Comparison of ENCODE assay signal across 8 cellular contexts in the genomic region with DNA sequence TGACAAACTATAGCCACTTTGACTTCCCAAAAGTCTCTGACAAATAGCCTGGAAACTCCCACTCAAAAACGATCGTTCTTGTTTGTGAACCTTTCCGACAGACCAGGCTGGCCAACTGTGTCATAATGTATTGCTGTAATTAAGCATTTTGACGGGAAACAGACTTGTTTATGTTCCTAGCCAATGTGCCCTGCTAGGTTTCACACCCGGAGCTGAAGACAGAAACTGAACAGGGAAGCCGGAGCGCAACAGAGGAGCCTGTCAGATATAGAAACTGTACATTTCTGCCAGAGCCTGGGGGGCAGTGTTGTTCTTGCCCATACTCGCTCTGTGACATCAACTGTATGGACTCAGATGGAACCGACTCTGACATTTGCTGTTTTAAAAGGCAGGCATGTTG. TPM values are rescaled to one million over a fixed set of nuclear protein-coding genes. Genes with fewer than 3 reads are reported as not detected.
DNase-seq lines count a peak whose midpoint lies in the region; ATAC-seq and TF ChIP-seq lines count a peak whose summit lies in the region.

No MANE protein-coding gene starts in this region.

- H3K27me3 Mint-ChIP-seq in HFFc6 (ENCODE audit: insufficient read depth): peaks cover 7% of the 10 kb centered on the region

- H3K27ac ChIP-seq in PC-9 (no peak overlapping the region), esophagus muscularis mucosa (replicated peaks in 1 of 4) (peak overlapping the region in 1 of 4 donors; percentile 51)

- H3K27me3 ChIP-seq in PC-9 (ENCODE audit: insufficient read depth, low read depth) (peaks cover 28% of the 10 kb centered on the region), esophagus muscularis mucosa (no peaks in the 10 kb centered on the region)

- H3K9me2 ChIP-seq in PC-9 (ENCODE audit: insufficient read depth): no peaks in the 10 kb centered on the region

- CTCF ChIA-PET in PC-9 (lab: Charles Lee): no interaction called here

- 3% methylated on average over 5 of the region's 9 CpGs for WGBS in esophagus muscularis mucosa

- BruUV-seq in PC-9 (replicated peaks; lab: Mats Ljungman, UMichigan): no TSS peak

- H3K9me3 ChIP-seq in PC-9 (ENCODE audit: insufficient read depth, low read depth) (no peaks in the 10 kb centered on the region), esophagus muscularis mucosa (no peaks in the 10 kb centered on the region)

- H3K36me3 ChIP-seq in PC-9 (ENCODE audit: low read depth) (no peaks in the 10 kb centered on the region), esophagus muscularis mucosa (no peaks in the 10 kb centered on the region)

- H3K4me3 ChIP-seq in PC-9 (no peak overlapping the region), esophagus muscularis mucosa (peak overlapping the region; percentile 11 to 40 (median 16))

- no peaks in the 10 kb centered on the region for H3F3A ChIP-seq in PC-9 (ENCODE audit: insufficient read depth, low read depth)

- POLR2A ChIA-PET in PC-9 (lab: Charles Lee; ENCODE audit: unreplicated experiment): no interaction called here

- H3K4me1 Mint-ChIP-seq in HFFc6 (ENCODE audit: low read depth): peaks cover 5% of the 10 kb centered on the region
- H3K4me1 Mint-ChIP-seq in stimulated activated effector memory CD8-positive, alpha-beta T cell treated with anti-CD3 and anti-CD28 coated beads, Interleukin-12 subunit alpha, Interleukin-12 subunit beta, amount 100 ng/mL, for 72 hours: peaks cover 8% of the 10 kb centered on the region

- no peak for TF ChIP-seq POLR2A in esophagus muscularis mucosa (IDR thresholded peaks at IDR 0.05; ENCODE audit: low read depth)

- no peaks in the 10 kb centered on the region for H3K36me3 Mint-ChIP-seq in HFFc6 (ENCODE audit: low read depth)
- no peaks in the 10 kb centered on the region for H3K36me3 Mint-ChIP-seq in stimulated activated effector memory CD8-positive, alpha-beta T cell treated with anti-CD3 and anti-CD28 coated beads, Interleukin-12 subunit alpha, Interleukin-12 subunit beta, amount 100 ng/mL, for 72 hours

- no peak overlapping the region for H2AFZ ChIP-seq in PC-9

- peak; percentile 74 for TF ChIP-seq EP300 in esophagus muscularis mucosa (IDR thresholded peaks at IDR 0.05)

- DNase-seq in ELF-1 (ENCODE audit: low read depth, low spot score) (peak; percentile 17), HFFc6 (no peak), PC-9 (no peak), esophagus muscularis mucosa (ENCODE audit: extremely low spot score) (no peak), NCI-H187 treated with DMSO at 0.1 percent for 48 hours (lab: John Stamatoyannopoulos, UW) (no peak), SHP77 (lab: John Stamatoyannopoulos, UW) (no peak)
- peak in 1 of 2 donors; percentile 62 for DNase-seq in stimulated activated effector memory CD8-positive, alpha-beta T cell treated with anti-CD3 and anti-CD28 coated beads, Interleukin-12 subunit alpha, Interleukin-12 subunit beta, amount 100 ng/mL, for 72 hours (ENCODE audit: low spot score in 2 of 2)

- no peaks in the 10 kb centered on the region for H3K79me2 ChIP-seq in PC-9 (ENCODE audit: low read depth)

- peak; percentile 81 for ATAC-seq in stimulated activated effector memory CD8-positive, alpha-beta T cell treated with anti-CD3 and anti-CD28 coated beads, Interleukin-12 subunit alpha, Interleukin-12 subunit beta, amount 100 ng/mL, for 72 hours
- ATAC-seq in HG02763 (IDR thresholded peaks at IDR 0.05; ENCODE audit: unreplicated experiment): no peak

- intact Hi-C loops in PC-9 (cut with micrococcal nuclease; ENCODE audit: unreplicated experiment) (no loop called here), esophagus muscularis mucosa (cut with DNase I) (no loop called here)

- no peaks in the 10 kb centered on the region for H4K20me1 ChIP-seq in PC-9 (ENCODE audit: insufficient read depth)

- H3K4me3 Mint-ChIP-seq in HFFc6: peak overlapping the region; percentile 72; the same call in 1 of the 2 replicates
- H3K4me3 Mint-ChIP-seq in stimulated activated effector memory CD8-positive, alpha-beta T cell treated with anti-CD3 and anti-CD28 coated beads, Interleukin-12 subunit alpha, Interleukin-12 subunit beta, amount 100 ng/mL, for 72 hours: peak overlapping the region; percentile 62

- TF ChIP-seq CTCF in HFFc6 (IDR thresholded peaks at IDR 0.05) (no peak), PC-9 (conservative IDR thresholded peaks at IDR 0.05) (no peak), esophagus muscularis mucosa (IDR thresholded peaks at IDR 0.05) (no peak)

- peak overlapping the region; percentile 27; the same call in 1 of the 2 replicates for H3K4me2 ChIP-seq in PC-9

- H3K9me3 Mint-ChIP-seq in HFFc6: no peaks in the 10 kb centered on the region
- H3K9me3 Mint-ChIP-seq in stimulated activated effector memory CD8-positive, alpha-beta T cell treated with anti-CD3 and anti-CD28 coated beads, Interleukin-12 subunit alpha, Interleukin-12 subunit beta, amount 100 ng/mL, for 72 hours: no peaks in the 10 kb centered on the region

- no peak overlapping the region for H3K27ac Mint-ChIP-seq in HFFc6
- peak overlapping the region; percentile 60 for H3K27ac Mint-ChIP-seq in stimulated activated effector memory CD8-positive, alpha-beta T cell treated with anti-CD3 and anti-CD28 coated beads, Interleukin-12 subunit alpha, Interleukin-12 subunit beta, amount 100 ng/mL, for 72 hours

- H3K4me1 ChIP-seq in PC-9 (replicated peaks; ENCODE audit: insufficient read depth): no peaks in the 10 kb centered on the region
- peaks cover 0 to 13% (median 7%) of the 10 kb centered on the region in 4 donors for H3K4me1 ChIP-seq in esophagus muscularis mucosa

RNA-seq across cellular contexts. Expression of gene C7orf33, which starts 55.3 kb away (rescaled TPM):
- total RNA-seq in HFFc6 (2021; fragmentation: NEBNext Ultra II Directional; extraction: Animal tissue kit (Norgen Biotek cat#: 25700)): not detected
- not detected in 2 replicates for total RNA-seq in PC-9 (2021)
- not detected for total RNA-seq in esophagus muscularis mucosa
